22 cellular contexts compared by ENCODE assay signal in the genomic region with DNA sequence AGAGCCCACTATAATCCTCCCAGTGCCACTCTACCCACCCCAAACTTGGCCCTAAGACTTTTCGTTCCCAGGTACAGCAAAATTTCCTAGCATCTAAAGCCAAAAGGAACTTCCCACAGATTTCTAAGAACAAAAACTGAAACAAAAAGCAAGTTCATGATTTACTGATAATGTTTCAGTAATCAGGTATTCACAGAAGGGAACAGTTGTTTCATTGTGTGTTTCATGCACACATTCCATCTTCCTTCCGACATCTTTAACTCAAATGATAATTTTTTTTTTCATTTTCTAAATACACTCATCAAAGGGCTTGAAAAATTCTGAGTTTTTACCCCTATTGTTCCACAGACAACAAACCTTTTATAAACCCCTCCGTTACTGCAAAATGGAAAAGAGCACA. TPM values are rescaled to one million over a fixed set of nuclear protein-coding genes. Genes with fewer than 3 reads are reported as not detected.
DNase-seq lines count a peak whose midpoint lies in the region; ATAC-seq and TF ChIP-seq lines count a peak whose summit lies in the region.
"Had no signal": no experiment of that assay in that cellular context is flagged by ENCODE, and none has a peak within 500 bp of the region (broad histone marks: within the 10 kb centered on the region; RNA-seq: fewer than 3 reads in every experiment).

No MANE protein-coding gene starts in this region.

- no peak for ATAC-seq in activated naive CD4-positive, alpha-beta T cell treated with anti-CD3 and anti-CD28 coated beads, Interleukin-2, amount 50 U/mL, for 72 hours
- ATAC-seq in T-helper 17 cell, result no peak
- ATAC-seq: CD8-positive, alpha-beta T cell had no signal

- no peaks in the 10 kb centered on the region for H3K4me1 ChIP-seq in testis

- H3K9me3 Mint-ChIP-seq in T-helper 1 cell treated with Interleukin-12 subunit alpha and Interleukin-12 subunit beta and Interleukin-4 antibody, amounts not matched to agents 30 μg/mL and 1 μg/mL, for 36 hours, result no peaks in the 10 kb centered on the region
- no peaks in the 10 kb centered on the region for H3K9me3 Mint-ChIP-seq in activated naive CD4-positive, alpha-beta T cell treated with anti-CD3 and anti-CD28 coated beads, Interleukin-2, amount 50 U/mL, for 72 hours
- H3K9me3 Mint-ChIP-seq in osteocyte (ENCODE audit: unreplicated experiment), result no peaks in the 10 kb centered on the region
- H3K9me3 Mint-ChIP-seq: CD8-positive, alpha-beta T cell had no signal

- H3K27ac Mint-ChIP-seq in T-helper 1 cell treated with Interleukin-12 subunit alpha and Interleukin-12 subunit beta and Interleukin-4 antibody, amounts not matched to agents 30 μg/mL and 1 μg/mL, for 36 hours, result peak overlapping the region; percentile 62
- H3K27ac Mint-ChIP-seq in activated naive CD4-positive, alpha-beta T cell treated with anti-CD3 and anti-CD28 coated beads, Interleukin-2, amount 50 U/mL, for 72 hours, result peak overlapping the region; percentile 41 to 63
- peak overlapping the region; percentile 66 for H3K27ac Mint-ChIP-seq in T-helper 17 cell
- no peak overlapping the region for H3K27ac Mint-ChIP-seq in osteocyte (ENCODE audit: unreplicated experiment)
- H3K27ac Mint-ChIP-seq: CD8-positive, alpha-beta T cell had no signal

- H3K27me3 ChIP-seq in testis, result no peaks in the 10 kb centered on the region
- H3K27me3 ChIP-seq: BLaER1 treated with 17β-estradiol and CSF1 and Interleukin-3, amounts not matched to agents 10 nM and 100 nM had no signal

- TF ChIP-seq POLR2A in testis (IDR thresholded peaks at IDR 0.05), result no peak

- H3K4me3 ChIP-seq in testis, result no peak overlapping the region
- H3K4me3 ChIP-seq: BLaER1 treated with 17β-estradiol and CSF1 and Interleukin-3, amounts not matched to agents 10 nM and 100 nM had no signal

- H3K4me1 Mint-ChIP-seq in T-helper 1 cell treated with Interleukin-12 subunit alpha and Interleukin-12 subunit beta and Interleukin-4 antibody, amounts not matched to agents 30 μg/mL and 1 μg/mL, for 36 hours (ENCODE audit: low read depth), result peaks cover 26% of the 10 kb centered on the region
- H3K4me1 Mint-ChIP-seq in T-helper 17 cell (peaks cover 8% of the 10 kb centered on the region), osteocyte (ENCODE audit: unreplicated experiment) (no peaks in the 10 kb centered on the region)

- H3K4me3 Mint-ChIP-seq in T-helper 1 cell treated with Interleukin-12 subunit alpha and Interleukin-12 subunit beta and Interleukin-4 antibody, amounts not matched to agents 30 μg/mL and 1 μg/mL, for 36 hours, result peak overlapping the region; percentile 45
- H3K4me3 Mint-ChIP-seq in T-helper 17 cell (no peak overlapping the region), osteocyte (ENCODE audit: unreplicated experiment) (no peak overlapping the region)
- H3K4me3 Mint-ChIP-seq: CD8-positive, alpha-beta T cell had no signal

- 68 to 84% methylated on average over 3 of the region's 3 CpGs for WGBS in testis, 2 donors

- intact Hi-C loops in testis (cut with DNase I; ENCODE audit: low total_unique reads), result no loop called here

- H3K27ac ChIP-seq in testis, result peak overlapping the region; percentile 47 to 55
- H3K27ac ChIP-seq: 22Rv1; BLaER1 treated with 17β-estradiol and CSF1 and Interleukin-3, amounts not matched to agents 10 nM and 100 nM; HL-60; RWPE1 had no signal

- no peak for DNase-seq in T-helper 1 cell
- DNase-seq in activated naive CD4-positive, alpha-beta T cell treated with anti-CD3 and anti-CD28 coated beads, Interleukin-2, amount 50 U/mL, for 72 hours (ENCODE audit: low spot score in 2 of 2), result no peak
- no peak for DNase-seq in activated naive CD4-positive, alpha-beta T cell (lab: John Stamatoyannopoulos, UW)
- no peak for DNase-seq in T-helper 17 cell
- DNase-seq in testis, result no peak
- DNase-seq in NCI-H1930 (lab: John Stamatoyannopoulos, UW), result no peak
- no peak for DNase-seq in osteocyte (ENCODE audit: extremely low spot score, unreplicated experiment)
- DNase-seq: ACHN; CD8-positive, alpha-beta T cell; KG1; NCI-H1092; NCI-H1436; NCI-H187 treated with DMSO at 0.1 percent for 48 hours; SHP77 treated with DMSO at 0.1 percent for 48 hours had no signal

- no peaks in the 10 kb centered on the region for H3K36me3 ChIP-seq in testis (ENCODE audit: low read depth, missing control alignments)
- H3K36me3 ChIP-seq: BLaER1 treated with 17β-estradiol and CSF1 and Interleukin-3, amounts not matched to agents 10 nM and 100 nM had no signal

- no peaks in the 10 kb centered on the region for H3K36me3 Mint-ChIP-seq in T-helper 1 cell treated with Interleukin-12 subunit alpha and Interleukin-12 subunit beta and Interleukin-4 antibody, amounts not matched to agents 30 μg/mL and 1 μg/mL, for 36 hours (ENCODE audit: low read depth)
- H3K36me3 Mint-ChIP-seq in activated naive CD4-positive, alpha-beta T cell treated with anti-CD3 and anti-CD28 coated beads, Interleukin-2, amount 50 U/mL, for 72 hours, result no peaks in the 10 kb centered on the region
- H3K36me3 Mint-ChIP-seq in T-helper 17 cell (ENCODE audit: low read depth) (peaks cover 2% of the 10 kb centered on the region), osteocyte (ENCODE audit: unreplicated experiment) (no peaks in the 10 kb centered on the region)
- H3K36me3 Mint-ChIP-seq: CD8-positive, alpha-beta T cell had no signal

- H3K9me3 ChIP-seq in T-helper 17 cell (ENCODE audit: control insufficient read depth, low read length, poor library complexity, severe bottlenecking), result no peaks in the 10 kb centered on the region
- no peaks in the 10 kb centered on the region for H3K9me3 ChIP-seq in testis
- H3K9me3 ChIP-seq: BLaER1 treated with 17β-estradiol and CSF1 and Interleukin-3, amounts not matched to agents 10 nM and 100 nM had no signal

- H3K27me3 Mint-ChIP-seq in T-helper 1 cell treated with Interleukin-12 subunit alpha and Interleukin-12 subunit beta and Interleukin-4 antibody, amounts not matched to agents 30 μg/mL and 1 μg/mL, for 36 hours (ENCODE audit: low read depth), result no peaks in the 10 kb centered on the region
- H3K27me3 Mint-ChIP-seq in T-helper 17 cell (peaks cover 12% of the 10 kb centered on the region), osteocyte (ENCODE audit: unreplicated experiment) (peaks cover 33% of the 10 kb centered on the region)

- TF ChIP-seq CTCF in testis (IDR thresholded peaks at IDR 0.05), result no peak
- no peak for TF ChIP-seq CTCF in osteocyte (IDR thresholded peaks at IDR 0.05)

RNA-seq across cellular contexts. Expression of a gene that starts 6.0 kb away (rescaled TPM):
- total RNA-seq in activated naive CD4-positive, alpha-beta T cell treated with anti-CD3 and anti-CD28 coated beads, Interleukin-2, amount 50 U/mL, for 72 hours, result under 1 TPM in 1 of 2 donors, not detected in 1; 0.16 TPM
- total RNA-seq in T-helper 17 cell (under 1 TPM in 1 of 2 donors, not detected in 1; 0.10 TPM), testis (under 1 TPM; 0.31 TPM), osteocyte (not detected in 2 replicates)
- 0.30 TPM for polyA plus RNA-seq in testis (ENCODE audit: insufficient read depth, low read depth, low replicate concordance)
- total RNA-seq: CD8-positive, alpha-beta T cell; Daoy; HT1080; NCI-H460 had no signal

RNA-seq across cellular contexts. Expression of a gene that starts 36.4 kb away (rescaled TPM):
- 10 to 100 TPM; 21.8 to 37.0 TPM for total RNA-seq in activated naive CD4-positive, alpha-beta T cell treated with anti-CD3 and anti-CD28 coated beads, Interleukin-2, amount 50 U/mL, for 72 hours
- total RNA-seq in T-helper 17 cell (10 to 100 TPM; 25.9 to 27.9 TPM), testis (10 to 100 TPM; 26.0 to 27.6 TPM), osteocyte (27.0 and 27.7 TPM in 2 replicates)
- 27.9 TPM for polyA plus RNA-seq in testis (ENCODE audit: insufficient read depth, low read depth, low replicate concordance)

RNA-seq across cellular contexts. Expression of a gene that starts 44.0 kb away (rescaled TPM):
- total RNA-seq in activated naive CD4-positive, alpha-beta T cell treated with anti-CD3 and anti-CD28 coated beads, Interleukin-2, amount 50 U/mL, for 72 hours, result 10 to 100 TPM; 87.0 to 98.0 TPM
- total RNA-seq in T-helper 17 cell, result 10 to 100 TPM; 54.7 to 60.1 TPM
- 10 to 100 TPM; 69.4 to 74.8 TPM for total RNA-seq in testis
- 72.2 TPM for polyA plus RNA-seq in testis (ENCODE audit: insufficient read depth, low read depth, low replicate concordance)
- total RNA-seq in osteocyte, result 45.0 and 49.2 TPM in 2 replicates

RNA-seq across cellular contexts. Expression of a gene that starts 53.8 kb away (rescaled TPM):
- total RNA-seq in activated naive CD4-positive, alpha-beta T cell treated with anti-CD3 and anti-CD28 coated beads, Interleukin-2, amount 50 U/mL, for 72 hours, result 10 to 100 TPM; 49.7 to 63.8 TPM
- 10 to 100 TPM; 51.6 to 78.0 TPM for total RNA-seq in T-helper 17 cell
- 1 to 10 TPM; 7.3 to 7.6 TPM for total RNA-seq in testis
- polyA plus RNA-seq in testis (ENCODE audit: insufficient read depth, low read depth, low replicate concordance), result 15.2 TPM
- total RNA-seq in osteocyte, result 17.3 and 17.7 TPM in 2 replicates
